7 cellular contexts compared by ENCODE assay signal in the genomic region with DNA sequence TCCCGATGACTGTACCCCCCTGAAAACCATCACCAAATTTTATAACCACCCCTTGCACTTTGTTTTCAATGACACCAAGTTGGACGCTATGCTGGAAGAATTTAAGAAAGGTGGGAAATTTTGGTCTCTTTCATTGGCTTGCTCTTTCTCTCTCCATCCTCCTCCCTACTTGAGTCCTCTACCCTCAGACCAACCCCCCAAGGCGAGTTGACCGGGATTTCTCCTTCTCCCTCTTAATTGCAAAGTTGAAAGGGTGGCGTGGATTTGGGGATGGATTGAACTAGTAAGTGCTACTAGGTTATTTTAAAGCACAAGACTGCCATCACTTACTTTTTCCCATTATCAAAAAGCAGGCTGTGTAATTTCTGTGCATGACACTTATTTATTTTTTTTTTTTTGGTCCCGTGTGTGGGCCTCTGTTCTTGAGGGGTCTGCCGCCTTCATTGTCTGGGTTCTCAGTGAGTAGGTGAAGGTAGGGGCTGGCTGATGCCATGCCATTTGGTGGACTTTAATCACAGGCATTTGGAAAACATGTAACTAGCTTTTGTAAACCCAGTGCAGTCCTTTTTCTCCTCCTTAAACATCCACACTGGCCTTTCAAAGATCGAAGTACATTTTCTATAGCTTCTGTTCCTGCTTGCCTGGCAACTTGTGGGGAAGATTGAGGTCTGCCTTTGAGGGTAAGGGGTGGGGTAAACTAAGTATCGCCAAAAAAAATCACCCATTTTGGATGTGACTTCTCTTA. TPM values are rescaled to one million over a fixed set of nuclear protein-coding genes. Genes with fewer than 3 reads are reported as not detected.
DNase-seq lines count a peak whose midpoint lies in the region; ATAC-seq, FAIRE-seq and TF ChIP-seq lines count a peak whose summit lies in the region.

No MANE protein-coding gene starts in this region.

- H3K9me3 Mint-ChIP-seq in WTC11 = no peaks in the 10 kb centered on the region

- no peaks in the 10 kb centered on the region for H3K36me3 Mint-ChIP-seq in WTC11

- no peak overlapping the region for H3K4me2 ChIP-seq in HCT116 (ENCODE audit: low read length)

- WGBS in right cardiac atrium = 47% methylated on average over 9 of the region's 9 CpGs
- 37 to 56% (median 43%) methylated on average over 9 of the region's 9 CpGs for WGBS in small intestine, 3 donors

- TF ChIP-seq CTCF in HCT116 (IDR thresholded peaks at IDR 0.05 in 2 of 3, conservative IDR thresholded peaks at IDR 0.05 in 1 of 3; ENCODE audit: borderline replicate concordance in 1 of 3, insufficient read depth in 1 of 3, low read depth in 2 of 3, low read length in 2 of 3) (no peak), WTC11 (IDR thresholded peaks at IDR 0.05) (no peak), GM13977 (IDR thresholded peaks at IDR 0.05; ENCODE audit: extremely low read depth, insufficient read depth, missing control alignments) (no peak)

- FAIRE-seq in small intestine (lab: Jason Lieb, UNC) = no peak

- BruUV-seq in HCT116 (replicated peaks; lab: Mats Ljungman, UMichigan) = TSS peak; percentile 45

- H3K4me3 ChIP-seq in HCT116 (replicated peaks in 1 of 2; ENCODE audit: low read depth in 1 of 2, low read length in 2 of 2) (no peak overlapping the region), right cardiac atrium (ENCODE audit: low read length) (peak overlapping the region; percentile 51), small intestine (ENCODE audit: low read depth in 1 of 2, low read length in 2 of 2) (peak overlapping the region in 1 of 2 donors; percentile 68)

- ATAC-seq in HCT116 (no peak), WTC11 (no peak), right cardiac atrium (no peak), HG03095 (IDR thresholded peaks at IDR 0.05; ENCODE audit: unreplicated experiment) (no peak), HG02759 (IDR thresholded peaks at IDR 0.05; ENCODE audit: unreplicated experiment) (no peak)

- H3K4me3 Mint-ChIP-seq in WTC11 = peak overlapping the region; percentile 86

- TF ChIP-seq RAD21 in HCT116 (IDR thresholded peaks at IDR 0.05; ENCODE audit: low read depth) = no peak

- H3K36me3 ChIP-seq in HCT116 (ENCODE audit: control insufficient read depth in 1 of 2, insufficient read depth in 2 of 2, low read length in 2 of 2) (no peaks in the 10 kb centered on the region), small intestine (ENCODE audit: control insufficient read depth in 2 of 2, insufficient read depth in 2 of 2, low read length in 2 of 2) (no peaks in the 10 kb centered on the region)

- CTCF ChIA-PET in HCT116 (lab: Charles Lee) (interaction anchor here (1.1 kb wide), 1 partner anchor 324 kb away, joined by 3 read pairs; no protein-coding TSS in a partner anchor), WTC11 (lab: Charles Lee) (interaction anchor here (0.5 to 4.9 kb wide), 5 partner anchors 11 to 356 kb away, joined by 3 to 50 read pairs (median 3); partner anchors contain the start of gene INA)

- H3K27ac ChIP-seq in HCT116 (ENCODE audit: low read depth, low read length) = no peak overlapping the region
- no peak overlapping the region for H3K27ac ChIP-seq in right cardiac atrium (ENCODE audit: low read length)
- H3K27ac ChIP-seq in small intestine (ENCODE audit: low read depth in 1 of 2, low read length in 1 of 2) = no peak overlapping the region

- H3K9me2 ChIP-seq in HCT116 (ENCODE audit: insufficient read depth) = no peaks in the 10 kb centered on the region

- TF ChIP-seq POLR2A in HCT116 (IDR thresholded peaks at IDR 0.05; ENCODE audit: borderline replicate concordance, extremely low read depth, insufficient read depth, insufficient read length) = no peak

- peaks cover 44% of the 10 kb centered on the region for H3K4me1 Mint-ChIP-seq in WTC11

- peaks cover 31% of the 10 kb centered on the region for H3K79me2 ChIP-seq in HCT116 (ENCODE audit: insufficient read depth, low read length)

- RAD21 ChIA-PET in HCT116 (lab: Charles Lee; ENCODE audit: low non-redundant PET in 1 of 2, low total read pairs in 2 of 2, uncharacterized antibody in 2 of 2, unreplicated experiment in 2 of 2) = no interaction called here

- in situ Hi-C loops in GM13977 (cut with MboI; ENCODE audit: low pct_unique_long_range_greater_than_20kb, low sequenced_read_pairs, unreplicated experiment) = loop anchor here (10.0 kb wide), 2 partner anchors 135 to 325 kb away; partner anchors contain the start of gene RPEL1

- DNase-seq in HCT116 (ENCODE audit: low read depth, low spot score) = no peak
- peak; percentile 28 for DNase-seq in WTC11 (ENCODE audit: low spot score)
- no peak for DNase-seq in right cardiac atrium
- peak; percentile 33 for DNase-seq in small intestine
- DNase-seq in GM13977 (ENCODE audit: low spot score) = no peak

- H4K20me1 ChIP-seq in HCT116 (ENCODE audit: insufficient read depth) = no peaks in the 10 kb centered on the region

- no peak overlapping the region for H2AFZ ChIP-seq in HCT116 (ENCODE audit: low read depth, low read length, poor library complexity, severe bottlenecking)

- POLR2A ChIA-PET in HCT116 (lab: Charles Lee) (no interaction called here), WTC11 (lab: Charles Lee) (interaction anchor here (0.6 kb wide), 1 partner anchor 9 kb away, joined by 3 read pairs; no protein-coding TSS in a partner anchor)

- H3K4me1 ChIP-seq in HCT116 (ENCODE audit: control insufficient read depth in 1 of 2, insufficient read depth in 2 of 2, low read length in 2 of 2) (peaks cover 12 to 24% of the 10 kb centered on the region in 2 experiments), right cardiac atrium (ENCODE audit: control insufficient read depth, insufficient read depth, low read length) (peaks cover 8% of the 10 kb centered on the region), small intestine (ENCODE audit: control insufficient read depth in 2 of 2, insufficient read depth in 1 of 2, low read depth in 1 of 2, low read length in 1 of 2) (peaks cover 4 to 20% of the 10 kb centered on the region in 2 donors)

- no peak overlapping the region for H3K27ac Mint-ChIP-seq in WTC11

- intact Hi-C loops in HCT116 (cut with micrococcal nuclease) = loop anchor here (5.0 kb wide), 1 partner anchor 193 kb away; no protein-coding TSS in a partner anchor
- intact Hi-C loops in right cardiac atrium (cut with DNase I) = loop anchor here (5.0 to 10.0 kb wide), 5 partner anchors 132 to 325 kb away; partner anchors contain the start of gene RPEL1 (in 1 of the 4)

- H3K27me3 ChIP-seq in HCT116 (ENCODE audit: insufficient read depth, low read length) = no peaks in the 10 kb centered on the region
- H3K27me3 ChIP-seq in right cardiac atrium (ENCODE audit: control insufficient read depth, insufficient read depth) = no peaks in the 10 kb centered on the region
- H3K27me3 ChIP-seq in small intestine (ENCODE audit: control insufficient read depth in 2 of 2, insufficient read depth in 2 of 2, low read length in 2 of 2) = no peaks in the 10 kb centered on the region

- H3K9ac ChIP-seq in HCT116 (ENCODE audit: low read length) = no peak overlapping the region

- H3K9me3 ChIP-seq in HCT116 (ENCODE audit: control insufficient read depth in 1 of 2, insufficient read depth in 1 of 2, low read depth in 1 of 2, low read length in 2 of 2) (no peaks in the 10 kb centered on the region), right cardiac atrium (ENCODE audit: control insufficient read depth, low read length) (no peaks in the 10 kb centered on the region), small intestine (ENCODE audit: control insufficient read depth, low read depth) (no peaks in the 10 kb centered on the region)

- peaks cover 18% of the 10 kb centered on the region for H3K27me3 Mint-ChIP-seq in WTC11 (ENCODE audit: low read depth)

TF ChIP-seq in HCT116, 20 proteins besides CTCF, POLR2A, EP300 and RAD21:
- TF ChIP-seq JUND (IDR thresholded peaks at IDR 0.05) (no peak), SP1 (IDR thresholded peaks at IDR 0.05; ENCODE audit: low read depth) (no peak), TCF7L2 (IDR thresholded peaks at IDR 0.05; ENCODE audit: borderline replicate concordance, extremely low read depth, insufficient read depth, insufficient read length) (no peak)

TF ChIP-seq in WTC11, 78 proteins besides CTCF, POLR2A, EP300 and RAD21 (continues in another document):
- TF ChIP-seq, protein P1, sequence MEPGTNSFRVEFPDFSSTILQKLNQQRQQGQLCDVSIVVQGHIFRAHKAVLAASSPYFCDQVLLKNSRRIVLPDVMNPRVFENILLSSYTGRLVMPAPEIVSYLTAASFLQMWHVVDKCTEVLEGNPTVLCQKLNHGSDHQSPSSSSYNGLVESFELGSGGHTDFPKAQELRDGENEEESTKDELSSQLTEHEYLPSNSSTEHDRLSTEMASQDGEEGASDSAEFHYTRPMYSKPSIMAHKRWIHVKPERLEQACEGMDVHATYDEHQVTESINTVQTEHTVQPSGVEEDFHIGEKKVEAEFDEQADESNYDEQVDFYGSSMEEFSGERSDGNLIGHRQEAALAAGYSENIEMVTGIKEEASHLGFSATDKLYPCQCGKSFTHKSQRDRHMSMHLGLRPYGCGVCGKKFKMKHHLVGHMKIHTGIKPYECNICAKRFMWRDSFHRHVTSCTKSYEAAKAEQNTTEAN (CRISPR knock-in tag; IDR thresholded peaks at IDR 0.05) = no peak

RNA-seq across cellular contexts. Expression of gene CNNM2, which starts 2.1 kb away (rescaled TPM):
- total RNA-seq in HCT116 (2021; ENCODE audit: unreplicated experiment) (23.1 TPM), WTC11 (2021) (23.5 to 28.0 TPM (median 27.0 TPM) in 3 replicates), right cardiac atrium (1 to 10 TPM; 3.6 to 4.6 (median 3.8) TPM)
- polyA plus RNA-seq in HCT116 (2012) = 13.8 and 14.6 TPM in 2 replicates
- polyA plus RNA-seq in right cardiac atrium (1.4 TPM), small intestine (1 to 10 TPM in 2 of 3 donors, under 1 TPM in 1; 0.45 to 3.3 (median 1.1) TPM)

RNA-seq across cellular contexts. Expression of gene AS3MT, which starts 50.9 kb away (rescaled TPM):
- total RNA-seq in HCT116 (2021; ENCODE audit: unreplicated experiment) (0.79 TPM), WTC11 (2021) (8.8 to 10.4 TPM (median 9.3 TPM) in 3 replicates), right cardiac atrium (10 to 100 TPM in 3 of 4 donors, 1 to 10 TPM in 1; 10.0 to 17.5 (median 14.1) TPM)
- 0.07 and 0.12 TPM in 2 replicates for polyA plus RNA-seq in HCT116 (2012)
- polyA plus RNA-seq in right cardiac atrium (35.2 TPM), small intestine (1 to 10 TPM; 1.6 to 4.2 (median 3.1) TPM)

Comparison
In these comparisons a context has a peak if more than half of its experiments do, and no peak if none do; other contexts are left out.
1. DNase-seq: peak in WTC11 (single experiment) and small intestine (single experiment); none in HCT116 (single experiment), right cardiac atrium (0 of 3) and GM13977 (single experiment).